In the genomic region with DNA sequence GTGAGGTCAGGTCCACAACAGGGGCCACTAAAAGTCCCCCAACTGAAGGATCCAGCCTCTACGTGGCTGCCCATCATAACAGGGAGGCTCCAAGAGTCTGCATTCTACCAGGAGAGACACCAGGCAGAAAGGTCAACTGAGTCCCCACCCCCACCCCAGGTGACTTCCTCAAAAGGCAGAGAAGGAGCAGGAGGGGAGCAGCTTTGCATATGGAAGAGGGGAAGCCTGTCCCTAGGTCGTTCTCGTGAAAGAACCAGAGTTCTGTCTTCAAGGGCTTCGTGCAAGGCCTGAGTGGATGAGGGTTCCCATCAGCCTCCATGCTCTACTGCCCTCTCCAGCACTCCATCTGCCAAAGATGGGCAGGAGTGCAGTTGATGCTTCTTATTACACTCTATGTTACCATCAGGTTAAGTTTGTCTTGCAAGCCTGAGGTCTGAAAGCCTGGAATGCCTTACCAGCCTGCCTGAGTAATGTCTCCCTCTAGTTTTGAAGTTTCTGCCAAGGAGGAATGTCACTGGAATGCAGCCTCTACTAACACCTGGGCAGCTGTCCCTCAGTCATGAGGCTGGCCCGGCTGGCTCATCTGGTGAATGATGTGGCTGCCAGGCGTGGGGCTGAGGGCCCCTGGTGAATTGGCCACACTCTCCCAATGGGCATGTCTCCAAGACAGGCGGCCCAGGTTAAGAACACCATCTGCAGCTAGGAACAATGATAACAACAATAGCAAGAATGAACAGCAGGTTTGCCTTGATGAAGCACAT, we compare ENCODE assay signal across 13 cellular contexts. TPM values are rescaled to one million over a fixed set of nuclear protein-coding genes. Genes with fewer than 3 reads are reported as not detected.
DNase-seq lines count a peak whose midpoint lies in the region; ATAC-seq and TF ChIP-seq lines count a peak whose summit lies in the region.
"Had no signal": no experiment of that assay in that cellular context is flagged by ENCODE, and none has a peak within 500 bp of the region (broad histone marks: within the 10 kb centered on the region; RNA-seq: fewer than 3 reads in every experiment).

No MANE protein-coding gene starts in this region.

- TF ChIP-seq CTCF in prostate gland (IDR thresholded peaks at IDR 0.05), result no peak

- peaks cover 63% of the 10 kb centered on the region for H3K4me1 Mint-ChIP-seq in T-helper 2 cell treated with Interferon-gamma antibody and Interleukin-4, amounts not matched to agents 5 μg/mL and 100 μg/mL, for 36 hours (ENCODE audit: low read depth)

- H3K27ac Mint-ChIP-seq in T-helper 2 cell treated with Interferon-gamma antibody and Interleukin-4, amounts not matched to agents 5 μg/mL and 100 μg/mL, for 36 hours, result peak overlapping the region; percentile 5

- intact Hi-C loops in prostate gland (cut with DNase I), result loop anchor here (5.0 kb wide), 1 partner anchor 143 kb away; no protein-coding TSS in a partner anchor

- no peaks in the 10 kb centered on the region for H3K4me1 ChIP-seq in prostate gland (replicated peaks)

- no peak for DNase-seq in T-helper 2 cell treated with Interferon-gamma antibody and Interleukin-4, amounts not matched to agents 5 μg/mL and 100 μg/mL, for 36 hours (ENCODE audit: low spot score)
- DNase-seq in T-helper 2 cell (no peak), NAMALWA (ENCODE audit: low spot score) (peak; percentile 19), cerebellar cortex (ENCODE audit: low spot score) (peak; percentile 39), prostate gland (ENCODE audit: low spot score) (peak; percentile 45), NCI-H1436 (lab: John Stamatoyannopoulos, UW) (no peak), HEK293T (ENCODE audit: extremely low spot score) (no peak)
- DNase-seq: activated naive CD8-positive, alpha-beta T cell treated with anti-CD3 and anti-CD28 coated beads, Interleukin-2, amount 50 U/mL, for 24 hours; AML-193; foreskin melanocyte; KG1; occipital lobe had no signal

- TF ChIP-seq POLR2A in prostate gland (IDR thresholded peaks at IDR 0.05), result no peak

- no peak overlapping the region for H3K4me3 Mint-ChIP-seq in T-helper 2 cell treated with Interferon-gamma antibody and Interleukin-4, amounts not matched to agents 5 μg/mL and 100 μg/mL, for 36 hours
- H3K4me3 Mint-ChIP-seq: activated naive CD8-positive, alpha-beta T cell treated with anti-CD3 and anti-CD28 coated beads, Interleukin-2, amount 50 U/mL, for 24 hours had no signal

- H3K36me3 Mint-ChIP-seq in T-helper 2 cell treated with Interferon-gamma antibody and Interleukin-4, amounts not matched to agents 5 μg/mL and 100 μg/mL, for 36 hours (ENCODE audit: low read depth), result no peaks in the 10 kb centered on the region

- H3K27me3 Mint-ChIP-seq in T-helper 2 cell treated with Interferon-gamma antibody and Interleukin-4, amounts not matched to agents 5 μg/mL and 100 μg/mL, for 36 hours (ENCODE audit: low read depth), result no peaks in the 10 kb centered on the region
- H3K27me3 Mint-ChIP-seq: activated naive CD8-positive, alpha-beta T cell treated with anti-CD3 and anti-CD28 coated beads, Interleukin-2, amount 50 U/mL, for 24 hours had no signal

- no peak for ATAC-seq in HG02588 (IDR thresholded peaks at IDR 0.05; ENCODE audit: unreplicated experiment)
- ATAC-seq: activated naive CD8-positive, alpha-beta T cell treated with anti-CD3 and anti-CD28 coated beads, Interleukin-2, amount 50 U/mL, for 24 hours had no signal

- 49% methylated on average over 7 of the region's 7 CpGs for WGBS in prostate gland

- CTCF ChIA-PET in HEK293T (lab: Yijun Ruan, JAX), result interaction anchor here (0.8 kb wide), 1 partner anchor 188 kb away, joined by 4 read pairs; no protein-coding TSS in a partner anchor

- H3K9me3 Mint-ChIP-seq in T-helper 2 cell treated with Interferon-gamma antibody and Interleukin-4, amounts not matched to agents 5 μg/mL and 100 μg/mL, for 36 hours, result no peaks in the 10 kb centered on the region
- H3K9me3 Mint-ChIP-seq: activated naive CD8-positive, alpha-beta T cell treated with anti-CD3 and anti-CD28 coated beads, Interleukin-2, amount 50 U/mL, for 24 hours had no signal

- no peak overlapping the region for H3K4me3 ChIP-seq in prostate gland

- H3K36me3 ChIP-seq in prostate gland, result no peaks in the 10 kb centered on the region

- no peaks in the 10 kb centered on the region for H3K27me3 ChIP-seq in prostate gland (replicated peaks; ENCODE audit: insufficient read depth)

- H3K9me3 ChIP-seq in prostate gland, result no peaks in the 10 kb centered on the region

- POLR2A ChIA-PET in HEK293T (lab: Yijun Ruan, JAX), result no interaction called here

- H3K27ac ChIP-seq in prostate gland, result no peak overlapping the region

TF ChIP-seq in HEK293T, 16 proteins besides CTCF, POLR2A, EP300 and RAD21:
- TF ChIP-seq ELF4 (IDR thresholded peaks at IDR 0.05), result no peak

RNA-seq across cellular contexts. Expression of gene SMNDC1, which starts 54.3 kb away (rescaled TPM):
- total RNA-seq in prostate gland, result 10 to 100 TPM in 1 of 2 donors, 1 to 10 TPM in 1; 8.0 to 11.0 TPM

Comparison
In these comparisons a context has a peak if more than half of its experiments do, and no peak if none do; other contexts are left out.
1. DNase-seq: peak in NAMALWA (single experiment), cerebellar cortex (single experiment) and prostate gland (single experiment); none in T-helper 2 cell treated with Interferon-gamma antibody and Interleukin-4, amounts not matched to agents 5 μg/mL and 100 μg/mL, for 36 hours (single experiment), T-helper 2 cell (0 of 5), NCI-H1436 (single experiment) and HEK293T (single experiment).